Comparison of ENCODE assay signal across 10 cellular contexts in genomic region chr11:70568504-70569172, GRCh38.
DNase-seq lines count a peak whose midpoint lies in the region; ATAC-seq, FAIRE-seq and TF ChIP-seq lines count a peak whose summit lies in the region.
"Had no signal": no experiment of that assay in that cellular context is flagged by ENCODE, and none has a peak within 500 bp of the region (broad histone marks: within the 10 kb centered on the region; RNA-seq: fewer than 3 reads in every experiment).

No MANE protein-coding gene starts in this region.

- no peak for TF ChIP-seq CTCF in endothelial cell of umbilical vein (IDR thresholded peaks at IDR 0.05; ENCODE audit: extremely low read depth in 1 of 2, insufficient read depth in 1 of 2, low read depth in 1 of 2, low read length in 2 of 2)

- no peak for ATAC-seq in activated CD8-positive, alpha-beta memory T cell treated with anti-CD3 and anti-CD28 coated beads, Interleukin-2, amount 10 ng/mL, durations not matched to agents 7 days and 5 days
- ATAC-seq in HG02571 (IDR thresholded peaks at IDR 0.05; ENCODE audit: unreplicated experiment) = no peak

- H3K79me2 ChIP-seq in endothelial cell of umbilical vein (ENCODE audit: control insufficient read depth, insufficient read depth, low read length) = no peaks in the 10 kb centered on the region

- H3K9me3 ChIP-seq in endothelial cell of umbilical vein (replicated peaks; ENCODE audit: control insufficient read depth, insufficient read depth, low read length) = no peaks in the 10 kb centered on the region
- H3K9me3 ChIP-seq in mucosa of rectum (ENCODE audit: control insufficient read depth in 2 of 2, low read length in 2 of 2) = no peaks in the 10 kb centered on the region

- intact Hi-C loops in endothelial cell of umbilical vein (cut with micrococcal nuclease) = no loop called here

- no peak for FAIRE-seq in endothelial cell of umbilical vein (lab: Jason Lieb, UNC)
- FAIRE-seq: colon had no signal

- peak overlapping the region; percentile 64 for H3K4me2 ChIP-seq in endothelial cell of umbilical vein (ENCODE audit: insufficient read depth, low read length)

- H3K4me1 Mint-ChIP-seq in activated CD8-positive, alpha-beta memory T cell treated with anti-CD3 and anti-CD28 coated beads, Interleukin-2, amount 10 ng/mL, durations not matched to agents 7 days and 5 days = no peaks in the 10 kb centered on the region

- H3K4me3 ChIP-seq in endothelial cell of umbilical vein (replicated peaks in 1 of 3; ENCODE audit: insufficient read depth in 1 of 3, low read depth in 1 of 3, low read length in 3 of 3) (peak overlapping the region in 2 of 3 experiments; percentile 18 to 45), mucosa of rectum (ENCODE audit: low read length in 2 of 2) (peak overlapping the region; percentile 54 to 74)

- peaks cover 10% of the 10 kb centered on the region for H3K27me3 Mint-ChIP-seq in activated CD8-positive, alpha-beta memory T cell treated with anti-CD3 and anti-CD28 coated beads, Interleukin-2, amount 10 ng/mL, durations not matched to agents 7 days and 5 days

- H3K9ac ChIP-seq in endothelial cell of umbilical vein (replicated peaks; ENCODE audit: extremely low read depth, insufficient read depth, low read length) (peak overlapping the region; percentile 23), mucosa of rectum (ENCODE audit: low read depth in 1 of 2, low read length in 2 of 2) (peak overlapping the region; percentile 65 to 74)

- BruUV-seq in endothelial cell of umbilical vein (replicated peaks; lab: Mats Ljungman, UMichigan) = no TSS peak

- POLR2A ChIA-PET in endothelial cell of umbilical vein (lab: Charles Lee) = no interaction called here

- H3K4me3 Mint-ChIP-seq in activated CD8-positive, alpha-beta memory T cell treated with anti-CD3 and anti-CD28 coated beads, Interleukin-2, amount 10 ng/mL, durations not matched to agents 7 days and 5 days = no peak overlapping the region

- no peaks in the 10 kb centered on the region for H4K20me1 ChIP-seq in endothelial cell of umbilical vein (replicated peaks; ENCODE audit: control insufficient read depth, extremely low read depth, insufficient read depth, low read length)

- DNase-seq in activated CD8-positive, alpha-beta memory T cell treated with anti-CD3 and anti-CD28 coated beads, Interleukin-2, amount 50 U/mL, for 4 hours = peak; percentile 5
- no peak for DNase-seq in activated CD8-positive, alpha-beta memory T cell treated with anti-CD3 and anti-CD28 coated beads, Interleukin-2, amount 10 ng/mL, durations not matched to agents 7 days and 5 days
- DNase-seq in endothelial cell of umbilical vein (ENCODE audit: low read depth, low spot score) (no peak), NCI-H510A treated with DMSO at 0.1 percent for 48 hours (lab: John Stamatoyannopoulos, UW) (no peak), NCI-H1930 (lab: John Stamatoyannopoulos, UW) (no peak), NCI-H2171 treated with DMSO at 0.1 percent for 48 hours (lab: John Stamatoyannopoulos, UW) (no peak)
- DNase-seq: AML-193 had no signal

- peak overlapping the region; percentile 88 for H2AFZ ChIP-seq in endothelial cell of umbilical vein (ENCODE audit: low read depth, low read length)

- no peaks in the 10 kb centered on the region for H3K4me1 ChIP-seq in endothelial cell of umbilical vein (ENCODE audit: control insufficient read depth, extremely low read depth, insufficient read depth, low read length)
- H3K4me1 ChIP-seq in mucosa of rectum (ENCODE audit: control insufficient read depth in 2 of 2, insufficient read depth in 2 of 2, low read length in 2 of 2) = peaks cover 9 to 12% of the 10 kb centered on the region in 2 donors

- CTCF ChIA-PET in activated CD8-positive, alpha-beta memory T cell treated with anti-CD3 and anti-CD28 coated beads, Interleukin-2, amount 10 ng/mL, durations not matched to agents 7 days and 5 days (lab: Charles Lee) = interaction anchor here (1.3 kb wide), 1 partner anchor 10 kb away, joined by 3 read pairs; no protein-coding TSS in a partner anchor
- CTCF ChIA-PET in endothelial cell of umbilical vein (lab: Charles Lee) = interaction anchor here (0.9 kb wide), 1 partner anchor 12 kb away, joined by 3 read pairs; no protein-coding TSS in a partner anchor

- H3K27ac Mint-ChIP-seq in activated CD8-positive, alpha-beta memory T cell treated with anti-CD3 and anti-CD28 coated beads, Interleukin-2, amount 10 ng/mL, durations not matched to agents 7 days and 5 days = no peak overlapping the region

- H3K9me3 Mint-ChIP-seq in activated CD8-positive, alpha-beta memory T cell treated with anti-CD3 and anti-CD28 coated beads, Interleukin-2, amount 10 ng/mL, durations not matched to agents 7 days and 5 days (ENCODE audit: low read depth) = no peaks in the 10 kb centered on the region

- H3K27me3 ChIP-seq in endothelial cell of umbilical vein (ENCODE audit: control insufficient read depth in 2 of 2, insufficient read depth in 2 of 2, low read length in 2 of 2) (no peaks in the 10 kb centered on the region), mucosa of rectum (ENCODE audit: control insufficient read depth in 2 of 2, insufficient read depth in 2 of 2, low read length in 2 of 2) (no peaks in the 10 kb centered on the region)

- H3K36me3 ChIP-seq in endothelial cell of umbilical vein (ENCODE audit: control insufficient read depth in 2 of 2, extremely low read depth in 1 of 2, insufficient read depth in 2 of 2, low read length in 2 of 2) = no peaks in the 10 kb centered on the region
- H3K36me3 ChIP-seq in mucosa of rectum (ENCODE audit: control insufficient read depth in 2 of 2, insufficient read depth in 2 of 2, low read length in 2 of 2) = no peaks in the 10 kb centered on the region

- H3K36me3 Mint-ChIP-seq in activated CD8-positive, alpha-beta memory T cell treated with anti-CD3 and anti-CD28 coated beads, Interleukin-2, amount 10 ng/mL, durations not matched to agents 7 days and 5 days = no peaks in the 10 kb centered on the region

- dilution Hi-C loops in endothelial cell of umbilical vein (cut with MboI; ENCODE audit: extremely low pct_ligation_motif_present, low sequenced_read_pairs) = no loop called here

- no peak for TF ChIP-seq POLR2A in endothelial cell of umbilical vein (IDR thresholded peaks at IDR 0.05; ENCODE audit: low read depth, low read length)

- no peak overlapping the region for H3K27ac ChIP-seq in endothelial cell of umbilical vein (ENCODE audit: insufficient read depth, low read depth, low read length)
- H3K27ac ChIP-seq in mucosa of rectum (ENCODE audit: low read depth in 2 of 2, low read length in 2 of 2) = peak overlapping the region; percentile 86

- H3K9me1 ChIP-seq in endothelial cell of umbilical vein (replicated peaks; ENCODE audit: control insufficient read depth, extremely low read depth, insufficient read depth, low read length) = no peaks in the 10 kb centered on the region

TF ChIP-seq in endothelial cell of umbilical vein, 7 proteins besides CTCF, POLR2A, EP300 and RAD21:
- TF ChIP-seq POLR2AphosphoS5 (IDR thresholded peaks at IDR 0.05; ENCODE audit: insufficient read depth, low read depth, low read length) (no peak), GATA2 (IDR thresholded peaks at IDR 0.05; ENCODE audit: insufficient read depth, insufficient read length, low read depth, low read length) (no peak), MAX (IDR thresholded peaks at IDR 0.05; ENCODE audit: insufficient read depth, insufficient read length) (no peak), JUN (IDR thresholded peaks at IDR 0.05; ENCODE audit: borderline replicate concordance, insufficient read depth, insufficient read length, low read depth) (no peak), MYC (IDR thresholded peaks at IDR 0.05; ENCODE audit: low read depth, low read length) (no peak)
